Comparison of ENCODE assay signal across 9 cellular contexts in genomic region chr11:2137202-2138071, GRCh38. TPM values are rescaled to one million over a fixed set of nuclear protein-coding genes. Genes with fewer than 3 reads are reported as not detected.
A peak's percentile ranks its signal among the peaks of the same experiment; 100 is the strongest.
DNase-seq lines count a peak whose midpoint lies in the region; ATAC-seq, FAIRE-seq and TF ChIP-seq lines count a peak whose summit lies in the region.
"Had no signal": no experiment of that assay in that cellular context is flagged by ENCODE, and none has a peak within 500 bp of the region (broad histone marks: within the 10 kb centered on the region; RNA-seq: fewer than 3 reads in every experiment).

No MANE protein-coding gene starts in this region.

- in situ Hi-C loops in K562 (cut with MboI) = no loop called here

- H3K4me1 Mint-ChIP-seq in activated T-cell treated with anti-CD3 and anti-CD28 coated beads, Interleukin-2, amount 50 U/mL, for 24 hours (ENCODE audit: low read depth) = peaks cover 21% of the 10 kb centered on the region
- H3K4me1 Mint-ChIP-seq in type B pancreatic cell (ENCODE audit: unreplicated experiment) = peaks cover 3% of the 10 kb centered on the region
- peaks cover 4% of the 10 kb centered on the region for H3K4me1 Mint-ChIP-seq in activated T-helper 1 cell treated with anti-CD3 and anti-CD28 coated beads, Interleukin-12 subunit alpha, Interleukin-12 subunit beta, Interleukin-2, Interleukin-4 antibody, amounts not matched to agents 30 ng/mL and 10 ng/mL and 1 ng/mL, durations not matched to agents 14 hours and 24 hours and 36 hours (ENCODE audit: low read depth)

- H4K20me1 ChIP-seq in K562 (replicated peaks; ENCODE audit: control insufficient read depth, insufficient read depth, low read length) = no peaks in the 10 kb centered on the region

- ATAC-seq in K562 = peak; percentile 94

- H3K4me3 ChIP-seq in K562 = no peak overlapping the region
- H3K4me3 ChIP-seq in kidney (ENCODE audit: low read length in 2 of 2) = no peak overlapping the region

- H3K36me3 ChIP-seq in K562 (ENCODE audit: control insufficient read depth, insufficient read depth, low read length) (no peaks in the 10 kb centered on the region), kidney (ENCODE audit: control insufficient read depth in 1 of 2, insufficient read depth in 2 of 2, low read length in 2 of 2) (no peaks in the 10 kb centered on the region)

- peaks cover 0 to 30% of the 10 kb centered on the region in 2 experiments; a peak in 2 of 5 replicates for H3K4me1 ChIP-seq in K562 (replicated peaks in 1 of 2; ENCODE audit: control insufficient read depth in 2 of 2, insufficient read depth in 2 of 2, low read length in 2 of 2)
- peaks cover 0 to 3% of the 10 kb centered on the region in 2 donors for H3K4me1 ChIP-seq in kidney (ENCODE audit: control insufficient read depth in 1 of 2, insufficient read depth in 1 of 2, low read depth in 1 of 2, low read length in 2 of 2)

- H2AFZ ChIP-seq in K562 (ENCODE audit: low read depth, low read length) = no peak overlapping the region

- H3K9ac ChIP-seq in K562 (ENCODE audit: insufficient read depth in 1 of 2, low read depth in 2 of 2, low read length in 2 of 2) = no peak overlapping the region; a peak in 1 of 4 replicates
- H3K9ac ChIP-seq in kidney (ENCODE audit: low read length in 2 of 2) = no peak overlapping the region

- no peak overlapping the region for H3K4me2 ChIP-seq in K562 (ENCODE audit: insufficient read depth, low read length)

- H3K27ac Mint-ChIP-seq in activated T-cell treated with anti-CD3 and anti-CD28 coated beads, Interleukin-2, amount 50 U/mL, for 24 hours = no peak overlapping the region
- peak overlapping the region; percentile 80 for H3K27ac Mint-ChIP-seq in type B pancreatic cell
- H3K27ac Mint-ChIP-seq in activated T-helper 1 cell treated with anti-CD3 and anti-CD28 coated beads, Interleukin-12 subunit alpha, Interleukin-12 subunit beta, Interleukin-2, Interleukin-4 antibody, amounts not matched to agents 30 ng/mL and 10 ng/mL and 1 ng/mL, durations not matched to agents 14 hours and 24 hours and 36 hours = no peak overlapping the region

- no peaks in the 10 kb centered on the region for H3K36me3 Mint-ChIP-seq in activated T-cell treated with anti-CD3 and anti-CD28 coated beads, Interleukin-2, amount 50 U/mL, for 24 hours (ENCODE audit: low read depth)
- H3K36me3 Mint-ChIP-seq in type B pancreatic cell = peaks cover 10% of the 10 kb centered on the region
- no peaks in the 10 kb centered on the region for H3K36me3 Mint-ChIP-seq in activated T-helper 1 cell treated with anti-CD3 and anti-CD28 coated beads, Interleukin-12 subunit alpha, Interleukin-12 subunit beta, Interleukin-2, Interleukin-4 antibody, amounts not matched to agents 30 ng/mL and 10 ng/mL and 1 ng/mL, durations not matched to agents 14 hours and 24 hours and 36 hours (ENCODE audit: low read depth)

- DNase-seq in activated T-cell treated with anti-CD3 and anti-CD28 coated beads, Interleukin-2, amount 50 U/mL, for 24 hours = peak; percentile 41
- no peak for DNase-seq in activated T-cell treated with anti-CD3 and anti-CD28 coated beads, Interleukin-2, amount 50 U/mL, for 1 hour
- DNase-seq in K562 (ENCODE audit: extremely low read depth in 1 of 4, low spot score in 3 of 4) (peak; percentile 46 to 88 (median 82)), kidney (peak; percentile 89), type B pancreatic cell (ENCODE audit: extremely low spot score, unreplicated experiment) (no peak), SIG-M5 treated with dmso at 0.1 percent for 504 hours (lab: John Stamatoyannopoulos, UW; ENCODE audit: unreplicated experiment) (no peak)
- no peak for DNase-seq in activated T-helper 1 cell treated with anti-CD3 and anti-CD28 coated beads, Interleukin-12 subunit alpha, Interleukin-12 subunit beta, Interleukin-2, Interleukin-4 antibody, amounts not matched to agents 30 ng/mL and 10 ng/mL and 1 ng/mL, durations not matched to agents 14 hours and 24 hours and 36 hours (ENCODE audit: low spot score)
- no peak for DNase-seq in activated CD4-positive, alpha-beta T cell treated with anti-CD3 and anti-CD28 coated beads for 48 hours

- FAIRE-seq in K562 (lab: Jason Lieb, UNC) = no peak
- no peak for FAIRE-seq in kidney (lab: Jason Lieb, UNC)
- FAIRE-seq: G401.6 had no signal

- 16% methylated on average over 21 of the region's 51 CpGs for WGBS in K562 (ENCODE audit: insufficient coverage, low coverage, missing lambda C conversion rate)

- no peaks in the 10 kb centered on the region for H3K9me3 ChIP-seq in K562 (replicated peaks; ENCODE audit: control insufficient read depth, insufficient read depth, low read depth, low read length)
- no peaks in the 10 kb centered on the region for H3K9me3 ChIP-seq in kidney (ENCODE audit: control insufficient read depth in 1 of 2, low read length in 2 of 2)

- no peak for TF ChIP-seq RAD21 in K562 (CRISPR knock-in tag; conservative IDR thresholded peaks at IDR 0.05 in 1 of 2, IDR thresholded peaks at IDR 0.05 in 1 of 2)

- H3K9me3 Mint-ChIP-seq in activated T-cell treated with anti-CD3 and anti-CD28 coated beads, Interleukin-2, amount 50 U/mL, for 24 hours = no peaks in the 10 kb centered on the region
- no peaks in the 10 kb centered on the region for H3K9me3 Mint-ChIP-seq in type B pancreatic cell
- H3K9me3 Mint-ChIP-seq in activated T-helper 1 cell treated with anti-CD3 and anti-CD28 coated beads, Interleukin-12 subunit alpha, Interleukin-12 subunit beta, Interleukin-2, Interleukin-4 antibody, amounts not matched to agents 30 ng/mL and 10 ng/mL and 1 ng/mL, durations not matched to agents 14 hours and 24 hours and 36 hours = no peaks in the 10 kb centered on the region

- H3K27ac ChIP-seq in K562 (ENCODE audit: extremely low read depth, low read depth, low read length) (no peak overlapping the region), kidney (ENCODE audit: low read depth in 2 of 2, low read length in 2 of 2) (no peak overlapping the region)

- TF ChIP-seq CTCF in K562 (IDR thresholded peaks at IDR 0.05 in 2 of 3, conservative IDR thresholded peaks at IDR 0.05 in 1 of 3; ENCODE audit: insufficient read depth in 2 of 3, low read depth in 1 of 3, low read length in 3 of 3) (no peak), kidney (IDR thresholded peaks at IDR 0.05; ENCODE audit: borderline replicate concordance, extremely low read depth, insufficient read depth) (no peak), type B pancreatic cell (conservative IDR thresholded peaks at IDR 0.05) (no peak)

- no peaks in the 10 kb centered on the region for H3K9me1 ChIP-seq in K562 (ENCODE audit: control insufficient read depth, insufficient read depth, low read length)

- peak overlapping the region; percentile 15 for H3K4me3 Mint-ChIP-seq in activated T-cell treated with anti-CD3 and anti-CD28 coated beads, Interleukin-2, amount 50 U/mL, for 24 hours
- peak overlapping the region; percentile 89 for H3K4me3 Mint-ChIP-seq in type B pancreatic cell
- no peak overlapping the region for H3K4me3 Mint-ChIP-seq in activated T-helper 1 cell treated with anti-CD3 and anti-CD28 coated beads, Interleukin-12 subunit alpha, Interleukin-12 subunit beta, Interleukin-2, Interleukin-4 antibody, amounts not matched to agents 30 ng/mL and 10 ng/mL and 1 ng/mL, durations not matched to agents 14 hours and 24 hours and 36 hours

- intact Hi-C loops in K562 (cut with micrococcal nuclease) (no loop called here), kidney (cut with DNase I) (no loop called here)
- intact Hi-C loops in activated T-helper 1 cell treated with anti-CD3 and anti-CD28 coated beads, Interleukin-12 subunit alpha, Interleukin-12 subunit beta, Interleukin-2, Interleukin-4 antibody, amounts not matched to agents 30 ng/mL and 10 ng/mL and 1 ng/mL, durations not matched to agents 14 hours and 24 hours and 36 hours (cut with micrococcal nuclease) = no loop called here

- POLR2A ChIA-PET in K562 (lab: Yijun Ruan, JAX) = no interaction called here

- H3K27me3 ChIP-seq in K562 (ENCODE audit: control insufficient read depth in 2 of 2, insufficient read depth in 2 of 2, low read length in 2 of 2) = peaks cover 11 to 47% of the 10 kb centered on the region in 2 experiments; a peak in 3 of 5 replicates

- TF ChIP-seq EP300 in K562 (IDR thresholded peaks at IDR 0.05; ENCODE audit: low read length) = no peak

- no peak for TF ChIP-seq POLR2A in K562 (conservative IDR thresholded peaks at IDR 0.05)

- H3K27me3 Mint-ChIP-seq in activated T-cell treated with anti-CD3 and anti-CD28 coated beads, Interleukin-2, amount 50 U/mL, for 24 hours = peaks cover 77% of the 10 kb centered on the region
- H3K27me3 Mint-ChIP-seq in type B pancreatic cell = peaks cover 40% of the 10 kb centered on the region
- H3K27me3 Mint-ChIP-seq in activated T-helper 1 cell treated with anti-CD3 and anti-CD28 coated beads, Interleukin-12 subunit alpha, Interleukin-12 subunit beta, Interleukin-2, Interleukin-4 antibody, amounts not matched to agents 30 ng/mL and 10 ng/mL and 1 ng/mL, durations not matched to agents 14 hours and 24 hours and 36 hours (ENCODE audit: insufficient read depth) = peaks cover 50% of the 10 kb centered on the region

- H3K79me2 ChIP-seq in K562 (ENCODE audit: control insufficient read depth, insufficient read depth, low read length) = no peaks in the 10 kb centered on the region

- no TSS peak for BruUV-seq in K562 (replicated peaks; lab: Mats Ljungman, UMichigan)

- CTCF ChIA-PET in K562 (lab: Yijun Ruan, JAX; ENCODE audit: low intra/inter-chr PET ratio) = no interaction called here

RNA-seq across cellular contexts. Expression of gene IGF2, which starts 1.8 kb away (rescaled TPM):
- not detected in 2 replicates for total RNA-seq in K562 (2011; cell fraction: chromatin; rRNA removed; ENCODE audit: low replicate concordance)
- total RNA-seq in K562 (2011; cell fraction: nucleolus; rRNA removed) = not detected in 2 replicates
- not detected in 2 replicates for total RNA-seq in K562 (2011; cell fraction: nucleoplasm; rRNA removed)
- total RNA-seq in K562 (2014; rRNA removed) (not detected in 2 replicates), K562 (2014; rRNA removed; fragmentation: Illumina TruSeq; extraction: Trizol) (not detected in 2 replicates), K562 (2015; rRNA removed; fragmentation: Illumina TruSeq; extraction: Trizol) (not detected in 2 replicates), K562 (2021) (0.16 and 0.67 TPM in 2 replicates), kidney (30.5 TPM), type B pancreatic cell (ENCODE audit: low replicate concordance) (2,350 and 3,865 TPM in 2 replicates)
- polyA plus RNA-seq in K562 (2011; rRNA removed) (not detected in 2 replicates), K562 (2014; fragmentation: Illumina TruSeq; extraction: Trizol) (not detected in 2 replicates), K562 (2014; fragmentation: Nextera tagmentation; extraction: Ambion mirVana) (not detected), K562 (2014; rRNA removed) (0.03 TPM in 1 of 2 replicates, not detected in the other), kidney (ENCODE audit: insufficient read depth, low read depth, low replicate concordance) (10.2 TPM)
- 0.01 TPM in 1 of 2 replicates, not detected in the other for polyA plus RNA-seq in K562 (2011; cell fraction: cytosol; rRNA removed)
- polyA plus RNA-seq in K562 (2011; cell fraction: nucleus; rRNA removed) = 0.03 TPM in 1 of 2 replicates, not detected in the other
- 0.03 and 0.04 TPM in 2 replicates for polyA plus RNA-seq in K562 (2012)
- polyA minus RNA-seq in K562 (2011; rRNA and poly(A)+ RNA removed) = 0.07 and 0.18 TPM in 2 replicates
- polyA minus RNA-seq in K562 (2011; cell fraction: cytosol; rRNA and poly(A)+ RNA removed) = 5.3 TPM in 1 of 2 replicates, not detected in the other
- not detected in 2 replicates for polyA minus RNA-seq in K562 (2011; cell fraction: nucleus; rRNA and poly(A)+ RNA removed)
- 1.2 and 1.5 TPM in 2 replicates for total RNA-seq in activated T-helper 1 cell treated with anti-CD3 and anti-CD28 coated beads, Interleukin-12 subunit alpha, Interleukin-12 subunit beta, Interleukin-2, Interleukin-4 antibody, amounts not matched to agents 30 ng/mL and 10 ng/mL and 1 ng/mL, durations not matched to agents 14 hours and 24 hours and 36 hours

RNA-seq across cellular contexts. Expression of gene INS, which starts 23.6 kb away (rescaled TPM):
- not detected in 2 replicates for total RNA-seq in K562 (2011; cell fraction: chromatin; rRNA removed; ENCODE audit: low replicate concordance)
- not detected in 2 replicates for total RNA-seq in K562 (2011; cell fraction: nucleolus; rRNA removed)
- not detected in 2 replicates for total RNA-seq in K562 (2011; cell fraction: nucleoplasm; rRNA removed)
- not detected in 2 replicates for total RNA-seq in K562 (2014; rRNA removed)
- not detected in 2 replicates for total RNA-seq in K562 (2014; rRNA removed; fragmentation: Illumina TruSeq; extraction: Trizol)
- not detected in 2 replicates for total RNA-seq in K562 (2015; rRNA removed; fragmentation: Illumina TruSeq; extraction: Trizol)
- total RNA-seq in K562 (2021) = not detected in 2 replicates
- polyA plus RNA-seq in K562 (2011; rRNA removed) = not detected in 2 replicates
- polyA plus RNA-seq in K562 (2011; cell fraction: cytosol; rRNA removed) = not detected in 2 replicates
- polyA plus RNA-seq in K562 (2011; cell fraction: nucleus; rRNA removed) = not detected in 2 replicates
- not detected in 2 replicates for polyA plus RNA-seq in K562 (2012)
- not detected in 2 replicates for polyA plus RNA-seq in K562 (2014; fragmentation: Illumina TruSeq; extraction: Trizol)
- not detected for polyA plus RNA-seq in K562 (2014; fragmentation: Nextera tagmentation; extraction: Ambion mirVana)
- not detected in 2 replicates for polyA plus RNA-seq in K562 (2014; rRNA removed)
- polyA minus RNA-seq in K562 (2011; rRNA and poly(A)+ RNA removed) = not detected in 2 replicates
- polyA minus RNA-seq in K562 (2011; cell fraction: cytosol; rRNA and poly(A)+ RNA removed) = not detected in 2 replicates
- polyA minus RNA-seq in K562 (2011; cell fraction: nucleus; rRNA and poly(A)+ RNA removed) = not detected in 2 replicates
- not detected for total RNA-seq in kidney
- polyA plus RNA-seq in kidney (ENCODE audit: insufficient read depth, low read depth, low replicate concordance) = not detected
- 1,584 and 3,976 TPM in 2 replicates for total RNA-seq in type B pancreatic cell (ENCODE audit: low replicate concordance)
- total RNA-seq in activated T-helper 1 cell treated with anti-CD3 and anti-CD28 coated beads, Interleukin-12 subunit alpha, Interleukin-12 subunit beta, Interleukin-2, Interleukin-4 antibody, amounts not matched to agents 30 ng/mL and 10 ng/mL and 1 ng/mL, durations not matched to agents 14 hours and 24 hours and 36 hours = not detected in 2 replicates

RNA-seq across cellular contexts. Expression of gene TH, which starts 34.2 kb away (rescaled TPM):
- not detected in 2 replicates for total RNA-seq in K562 (2011; cell fraction: chromatin; rRNA removed; ENCODE audit: low replicate concordance)
- not detected in 2 replicates for total RNA-seq in K562 (2011; cell fraction: nucleolus; rRNA removed)
- total RNA-seq in K562 (2011; cell fraction: nucleoplasm; rRNA removed) = not detected in 2 replicates
- not detected in 2 replicates for total RNA-seq in K562 (2014; rRNA removed)
- total RNA-seq in K562 (2014; rRNA removed; fragmentation: Illumina TruSeq; extraction: Trizol) = not detected in 2 replicates
- total RNA-seq in K562 (2015; rRNA removed; fragmentation: Illumina TruSeq; extraction: Trizol) = not detected in 2 replicates
- total RNA-seq in K562 (2021) = not detected in 2 replicates
- polyA plus RNA-seq in K562 (2011; rRNA removed) = not detected in 2 replicates
- 0.06 TPM in 1 of 2 replicates, not detected in the other for polyA plus RNA-seq in K562 (2011; cell fraction: cytosol; rRNA removed)
- not detected in 2 replicates for polyA plus RNA-seq in K562 (2011; cell fraction: nucleus; rRNA removed)
- not detected in 2 replicates for polyA plus RNA-seq in K562 (2012)
- polyA plus RNA-seq in K562 (2014; fragmentation: Illumina TruSeq; extraction: Trizol) = not detected in 2 replicates
- polyA plus RNA-seq in K562 (2014; fragmentation: Nextera tagmentation; extraction: Ambion mirVana) = not detected
- not detected in 2 replicates for polyA plus RNA-seq in K562 (2014; rRNA removed)
- not detected in 2 replicates for polyA minus RNA-seq in K562 (2011; rRNA and poly(A)+ RNA removed)
- polyA minus RNA-seq in K562 (2011; cell fraction: cytosol; rRNA and poly(A)+ RNA removed) = not detected in 2 replicates
- polyA minus RNA-seq in K562 (2011; cell fraction: nucleus; rRNA and poly(A)+ RNA removed) = not detected in 2 replicates
- not detected for total RNA-seq in kidney
- not detected for polyA plus RNA-seq in kidney (ENCODE audit: insufficient read depth, low read depth, low replicate concordance)
- total RNA-seq in type B pancreatic cell (ENCODE audit: low replicate concordance) = 2.2 and 11.1 TPM in 2 replicates
- total RNA-seq in activated T-helper 1 cell treated with anti-CD3 and anti-CD28 coated beads, Interleukin-12 subunit alpha, Interleukin-12 subunit beta, Interleukin-2, Interleukin-4 antibody, amounts not matched to agents 30 ng/mL and 10 ng/mL and 1 ng/mL, durations not matched to agents 14 hours and 24 hours and 36 hours = not detected in 2 replicates

Comparison
In these comparisons a context has a peak if more than half of its experiments do, and no peak if none do; other contexts are left out.
1. DNase-seq: peak in activated T-cell treated with anti-CD3 and anti-CD28 coated beads, Interleukin-2, amount 50 U/mL, for 24 hours (single experiment), K562 (4 of 4) and kidney (single experiment); none in activated T-cell treated with anti-CD3 and anti-CD28 coated beads, Interleukin-2, amount 50 U/mL, for 1 hour (single experiment), type B pancreatic cell (single experiment), SIG-M5 treated with dmso at 0.1 percent for 504 hours (single experiment), activated T-helper 1 cell treated with anti-CD3 and anti-CD28 coated beads, Interleukin-12 subunit alpha, Interleukin-12 subunit beta, Interleukin-2, Interleukin-4 antibody, amounts not matched to agents 30 ng/mL and 10 ng/mL and 1 ng/mL, durations not matched to agents 14 hours and 24 hours and 36 hours (single experiment) and activated CD4-positive, alpha-beta T cell treated with anti-CD3 and anti-CD28 coated beads for 48 hours (single experiment).
2. RNA of gene IGF2, which starts 1.8 kb away (total RNA-seq): 2,350 to 3,865 TPM in type B pancreatic cell; 30.5 TPM in kidney (single experiment), 1.2 to 1.5 TPM in activated T-helper 1 cell treated with anti-CD3 and anti-CD28 coated beads, Interleukin-12 subunit alpha, Interleukin-12 subunit beta, Interleukin-2, Interleukin-4 antibody, amounts not matched to agents 30 ng/mL and 10 ng/mL and 1 ng/mL, durations not matched to agents 14 hours and 24 hours and 36 hours and 0.16 to 0.67 TPM in K562; every median in the first group is over 10 times any median in the second.
3. RNA of gene INS, which starts 23.6 kb away (total RNA-seq): 1,584 to 3,976 TPM in type B pancreatic cell; not detected in K562, not detected in kidney (single experiment) and not detected in activated T-helper 1 cell treated with anti-CD3 and anti-CD28 coated beads, Interleukin-12 subunit alpha, Interleukin-12 subunit beta, Interleukin-2, Interleukin-4 antibody, amounts not matched to agents 30 ng/mL and 10 ng/mL and 1 ng/mL, durations not matched to agents 14 hours and 24 hours and 36 hours; every median in the first group is over 1,000 times any median in the second.